ENCODE assay signal across 22 cellular contexts in genomic region chr6:170174771-170175643, GRCh38.
DNase-seq lines count a peak whose midpoint lies in the region; TF ChIP-seq lines count a peak whose summit lies in the region.
"Had no signal": no experiment of that assay in that cellular context is flagged by ENCODE, and none has a peak within 500 bp of the region (broad histone marks: within the 10 kb centered on the region; RNA-seq: fewer than 3 reads in every experiment).

No MANE protein-coding gene starts in this region.

- H3K9me3 Mint-ChIP-seq in chondrocyte (ENCODE audit: low read depth): peaks cover 4% of the 10 kb centered on the region
- peaks cover 14% of the 10 kb centered on the region for H3K9me3 Mint-ChIP-seq in T-helper 2 cell treated with Interferon-gamma antibody and Interleukin-4, amounts not matched to agents 5 μg/mL and 100 μg/mL, for 36 hours

- H3K27ac Mint-ChIP-seq in chondrocyte (ENCODE audit: unreplicated experiment): no peak overlapping the region
- no peak overlapping the region for H3K27ac Mint-ChIP-seq in T-helper 2 cell treated with Interferon-gamma antibody and Interleukin-4, amounts not matched to agents 5 μg/mL and 100 μg/mL, for 36 hours
- H3K27ac Mint-ChIP-seq: activated T-helper 17 cell treated with anti-CD3 and anti-CD28 coated beads, Interleukin-2, amount 50 U/mL, for 72 hours had no signal

- H3K27me3 Mint-ChIP-seq in chondrocyte (ENCODE audit: low read depth): peaks cover 25% of the 10 kb centered on the region
- H3K27me3 Mint-ChIP-seq in T-helper 2 cell treated with Interferon-gamma antibody and Interleukin-4, amounts not matched to agents 5 μg/mL and 100 μg/mL, for 36 hours (ENCODE audit: low read depth): peaks cover 2% of the 10 kb centered on the region

- TF ChIP-seq CTCF in chondrocyte (IDR thresholded peaks at IDR 0.05): no peak

- H3K27ac ChIP-seq in temporal lobe (ENCODE audit: low read depth, low read length): peak overlapping the region; percentile 58
- H3K27ac ChIP-seq: epithelial cell of prostate, gastroesophageal sphincter, SJSA1 had no signal

- H3K4me1 Mint-ChIP-seq in chondrocyte (ENCODE audit: low read depth): peaks cover 2% of the 10 kb centered on the region
- H3K4me1 Mint-ChIP-seq in T-helper 2 cell treated with Interferon-gamma antibody and Interleukin-4, amounts not matched to agents 5 μg/mL and 100 μg/mL, for 36 hours (ENCODE audit: low read depth): no peaks in the 10 kb centered on the region

- no peak overlapping the region for H3K4me3 Mint-ChIP-seq in chondrocyte (ENCODE audit: unreplicated experiment)
- H3K4me3 Mint-ChIP-seq in T-helper 2 cell treated with Interferon-gamma antibody and Interleukin-4, amounts not matched to agents 5 μg/mL and 100 μg/mL, for 36 hours: no peak overlapping the region
- H3K4me3 Mint-ChIP-seq: activated T-helper 17 cell treated with anti-CD3 and anti-CD28 coated beads, Interleukin-2, amount 50 U/mL, for 72 hours; CD4-positive, alpha-beta memory T cell had no signal

- no peaks in the 10 kb centered on the region for H3K36me3 Mint-ChIP-seq in chondrocyte (ENCODE audit: low read depth)
- no peaks in the 10 kb centered on the region for H3K36me3 Mint-ChIP-seq in T-helper 2 cell treated with Interferon-gamma antibody and Interleukin-4, amounts not matched to agents 5 μg/mL and 100 μg/mL, for 36 hours (ENCODE audit: low read depth)
- H3K36me3 Mint-ChIP-seq: CD4-positive, alpha-beta memory T cell had no signal

- DNase-seq in activated T-cell treated with anti-CD3 and anti-CD28 coated beads, Interleukin-2, amount 50 U/mL, for 1 hour: peak; percentile 16
- DNase-seq in activated T-cell treated with anti-CD3 and anti-CD28 coated beads for 4 hours (no peak), chondrocyte (ENCODE audit: low spot score) (peak; percentile 90), mucosa of gallbladder (ENCODE audit: low spot score) (peak; percentile 9), COLO668 (lab: John Stamatoyannopoulos, UW; ENCODE audit: unreplicated experiment) (no peak), globus pallidus (ENCODE audit: low spot score) (no peak)
- DNase-seq in T-helper 2 cell treated with Interferon-gamma antibody and Interleukin-4, amounts not matched to agents 5 μg/mL and 100 μg/mL, for 36 hours (ENCODE audit: low spot score): no peak
- DNase-seq: activated CD4-positive, alpha-beta T cell treated with anti-CD3 and anti-CD28 coated beads, Interleukin-2, amount 50 U/mL, for 1 hour; CD4-positive, alpha-beta memory T cell; cortex of kidney; DND-41; mesendoderm; MM.1S; NCI-H2029 treated with DMSO at 0.1 percent for 48 hours; NCI-H524; occipital lobe; T1000 had no signal

Comparison
In these comparisons a context has a peak if more than half of its experiments do, and no peak if none do; other contexts are left out.
1. DNase-seq: peak in activated T-cell treated with anti-CD3 and anti-CD28 coated beads, Interleukin-2, amount 50 U/mL, for 1 hour (single experiment), chondrocyte (single experiment) and mucosa of gallbladder (single experiment); none in activated T-cell treated with anti-CD3 and anti-CD28 coated beads for 4 hours (single experiment), T-helper 2 cell treated with Interferon-gamma antibody and Interleukin-4, amounts not matched to agents 5 μg/mL and 100 μg/mL, for 36 hours (single experiment), COLO668 (single experiment) and globus pallidus (single experiment).